24 cellular contexts compared by ENCODE assay signal in genomic region chr5:72835633-72836032, GRCh38. TPM values are rescaled to one million over a fixed set of nuclear protein-coding genes. Genes with fewer than 3 reads are reported as not detected.
DNase-seq lines count a peak whose midpoint lies in the region; ATAC-seq, FAIRE-seq and TF ChIP-seq lines count a peak whose summit lies in the region.
"Had no signal": no experiment of that assay in that cellular context is flagged by ENCODE, and none has a peak within 500 bp of the region (broad histone marks: within the 10 kb centered on the region; RNA-seq: fewer than 3 reads in every experiment).

No MANE protein-coding gene starts in this region.

- H3K4ac ChIP-seq in trophoblast cell (ENCODE audit: low read depth, low read length) = peak overlapping the region; percentile 78

- H3K9ac ChIP-seq in trophoblast cell (ENCODE audit: low read length) = no peak overlapping the region

- intact Hi-C loops in testis (cut with DNase I; ENCODE audit: low total_unique reads) = no loop called here

- no peak overlapping the region for H2BK12ac ChIP-seq in trophoblast cell (ENCODE audit: low read length)

- H2BK5ac ChIP-seq in trophoblast cell (ENCODE audit: low read depth, low read length, poor library complexity) = no peak overlapping the region

- no peak overlapping the region for H4K91ac ChIP-seq in trophoblast cell (ENCODE audit: low read depth, low read length)

- no peak overlapping the region for H2BK120ac ChIP-seq in trophoblast cell (ENCODE audit: insufficient read depth, low read length, poor library complexity)

- H3K23ac ChIP-seq in trophoblast cell (ENCODE audit: low read length) = no peak overlapping the region

- no peak for TF ChIP-seq POLR2A in A549 (IDR thresholded peaks at IDR 0.05; ENCODE audit: low read length)
- no peak for TF ChIP-seq POLR2A in H54 (IDR thresholded peaks at IDR 0.05; ENCODE audit: low read depth, low read length)
- no peak for TF ChIP-seq POLR2A in testis (IDR thresholded peaks at IDR 0.05)

- no peak for ATAC-seq in A549
- ATAC-seq: CD8-positive, alpha-beta T cell had no signal

- TF ChIP-seq CTCF in A549 (IDR thresholded peaks at IDR 0.05) (no peak), testis (IDR thresholded peaks at IDR 0.05) (no peak)

- no peaks in the 10 kb centered on the region for H3K27me3 ChIP-seq in trophoblast cell (ENCODE audit: insufficient read depth, low read length)
- H3K27me3 ChIP-seq in testis = no peaks in the 10 kb centered on the region
- H3K27me3 ChIP-seq: SJSA1 had no signal

- H4K12ac ChIP-seq in trophoblast cell (ENCODE audit: low read depth, low read length) = no peak overlapping the region

- H3K4me1 ChIP-seq in A549 (peaks cover 87% of the 10 kb centered on the region), trophoblast cell (ENCODE audit: control insufficient read depth in 1 of 2, insufficient read depth in 2 of 2, low read length in 2 of 2) (peaks cover 0 to 2% of the 10 kb centered on the region in 2 experiments), testis (no peaks in the 10 kb centered on the region)
- H3K4me1 ChIP-seq: Caco-2 had no signal

- POLR2A ChIA-PET in A549 (lab: Yijun Ruan, JAX) = interaction anchor here (1.0 kb wide), 1 partner anchor 528 kb away, joined by 3 read pairs; no protein-coding TSS in a partner anchor

- FAIRE-seq in A549 (lab: Jason Lieb, UNC) = no peak
- peak; percentile 77 for FAIRE-seq in H54 (lab: Jason Lieb, UNC)
- FAIRE-seq: GM12891, GM19239 had no signal

- H3K36me3 ChIP-seq in trophoblast cell (ENCODE audit: control insufficient read depth in 1 of 2, insufficient read depth in 2 of 2, low read length in 2 of 2) = peaks cover 4 to 7% of the 10 kb centered on the region in 2 experiments
- H3K36me3 ChIP-seq in testis (ENCODE audit: low read depth, missing control alignments) = no peaks in the 10 kb centered on the region

- peak overlapping the region; percentile 63; the same call in 2 of the 3 replicates for H3K4me2 ChIP-seq in A549
- H3K4me2 ChIP-seq in trophoblast cell (ENCODE audit: low read length) = no peak overlapping the region

- H3K79me1 ChIP-seq in trophoblast cell (ENCODE audit: low read length) = no peaks in the 10 kb centered on the region

- no peak for TF ChIP-seq RAD21 in A549 (conservative IDR thresholded peaks at IDR 0.05 in 1 of 2, IDR thresholded peaks at IDR 0.05 in 1 of 2)

- no peak for TF ChIP-seq EP300 in A549 (IDR thresholded peaks at IDR 0.05)

- H3K27ac ChIP-seq in A549 = peak overlapping the region; percentile 18 to 26; a peak in 2 of 6 replicates
- H3K27ac ChIP-seq in trophoblast cell (ENCODE audit: low read depth, low read length) = no peak overlapping the region
- H3K27ac ChIP-seq in testis = no peak overlapping the region
- H3K27ac ChIP-seq: SJSA1 had no signal

- H3K18ac ChIP-seq in trophoblast cell (ENCODE audit: low read length) = peak overlapping the region; percentile 67

- H2AFZ ChIP-seq in trophoblast cell (ENCODE audit: insufficient read depth, low read length, poor library complexity) = no peak overlapping the region

- H4K8ac ChIP-seq in trophoblast cell (ENCODE audit: low read depth, low read length) = no peak overlapping the region

- CTCF ChIA-PET in A549 (lab: Yijun Ruan, JAX) = interaction anchor here (4.5 kb wide), 1 partner anchor 17 kb away, joined by 30 read pairs; the partner anchor contains the start of gene TNPO1

- DNase-seq in A549 (ENCODE audit: low read depth in 1 of 2, low spot score in 1 of 2) = no peak
- DNase-seq in H54 (ENCODE audit: insufficient read length, low spot score) = no peak
- peak; percentile 75 for DNase-seq in amniotic epithelial cell (ENCODE audit: low read depth)
- DNase-seq in trophoblast cell = peak in 1 of 2 donors; percentile 63
- DNase-seq in testis = no peak
- DNase-seq in stimulated activated CD4-positive, alpha-beta T cell treated with anti-CD3 and anti-CD28 coated beads, Interleukin-1b, Interleukin-23, amount 100 ng/mL, for 48 hours = no peak
- DNase-seq in activated gamma-delta T cell (lab: John Stamatoyannopoulos, UW) = no peak
- DNase-seq: C1 segment of cervical spinal cord; Caco-2; CD8-positive, alpha-beta T cell; EL; H7; KG1; MM.1S; NCI-H1417; NCI-H1694; NCI-H2029 treated with DMSO at 0.1 percent for 48 hours; NCI-H446 treated with DMSO at 0.1 percent for 48 hours; NCI-H526; Right ventricle myocardium superior; RPMI8226 had no signal

- no peak overlapping the region for H3K4me3 ChIP-seq in A549
- H3K4me3 ChIP-seq in trophoblast cell (ENCODE audit: low read depth, low read length) = no peak overlapping the region
- no peak overlapping the region for H3K4me3 ChIP-seq in testis
- H3K4me3 ChIP-seq: SJSA1 had no signal

- H3K79me2 ChIP-seq in trophoblast cell (ENCODE audit: control insufficient read depth, insufficient read depth, low read length, poor library complexity) = peaks cover 8% of the 10 kb centered on the region

- H2AK5ac ChIP-seq in trophoblast cell (ENCODE audit: low read length) = no peak overlapping the region

- 81% methylated on average over 3 of the region's 3 CpGs for WGBS in A549 (ENCODE audit: missing lambda C conversion rate)
- no CpG with 5 or more reads among the region's 3 CpGs for WGBS in trophoblast cell (ENCODE audit: extremely low coverage, insufficient coverage, insufficient read length)
- WGBS in testis, 2 donors = 92 to 93% methylated on average over 3 of the region's 3 CpGs

- no peaks in the 10 kb centered on the region for H3K9me3 ChIP-seq in A549
- peaks cover 3% of the 10 kb centered on the region for H3K9me3 ChIP-seq in trophoblast cell (ENCODE audit: insufficient read depth, low read depth, low read length)
- no peaks in the 10 kb centered on the region for H3K9me3 ChIP-seq in testis
- H3K9me3 ChIP-seq: Caco-2, SJSA1 had no signal

- H3K14ac ChIP-seq in trophoblast cell (ENCODE audit: low read length) = no peak overlapping the region

TF ChIP-seq in A549, 52 proteins besides CTCF, POLR2A, EP300 and RAD21:
- TF ChIP-seq EHMT2 (IDR thresholded peaks at IDR 0.05; ENCODE audit: low read depth) = no peak
- TF ChIP-seq FOSB (CRISPR knock-in tag; IDR thresholded peaks at IDR 0.05) = no peak
- no peak for TF ChIP-seq FOXS1 (CRISPR knock-in tag; IDR thresholded peaks at IDR 0.05)
- no peak for TF ChIP-seq TFCP2L1 (CRISPR knock-in tag; IDR thresholded peaks at IDR 0.05)
- no peak for TF ChIP-seq JUN (IDR thresholded peaks at IDR 0.05)
- no peak for TF ChIP-seq GATA3 (IDR thresholded peaks at IDR 0.05; ENCODE audit: borderline replicate concordance)
- no peak for TF ChIP-seq BCL3 (IDR thresholded peaks at IDR 0.05)
- no peak for TF ChIP-seq NPAS2 (CRISPR knock-in tag; IDR thresholded peaks at IDR 0.05; ENCODE audit: borderline replicate concordance)

RNA-seq across cellular contexts. Expression of gene TNPO1, which starts 19.2 kb away (rescaled TPM):
- 286 and 350 TPM in 2 replicates for polyA plus RNA-seq in A549 (2011; rRNA removed)
- polyA plus RNA-seq in A549 (2012; cell fraction: cytosol; rRNA removed) = 53.6 and 55.5 TPM in 2 replicates
- polyA plus RNA-seq in A549 (2012; cell fraction: nucleus; rRNA removed) = 26.6 and 39.4 TPM in 2 replicates
- polyA plus RNA-seq in A549 (2017; fragmentation: RNase III; extraction: RNeasy Plus Mini Kit Qiagen cat#74134 plus additional on column Dnase treatment) = 199 to 253 TPM (median 231 TPM) in 3 replicates
- 355 and 454 TPM in 2 replicates for polyA minus RNA-seq in A549 (2011; rRNA and poly(A)+ RNA removed)
- 263 and 271 TPM in 2 replicates for polyA plus RNA-seq in trophoblast cell (2013)
- total RNA-seq in testis = 100 to 1,000 TPM; 120 to 132 TPM
- polyA plus RNA-seq in testis (ENCODE audit: insufficient read depth, low read depth, low replicate concordance) = 83.4 TPM

Comparison
In these comparisons a context has a peak if more than half of its experiments do, and no peak if none do; other contexts are left out.
1. H3K27ac ChIP-seq: peak in A549 (2 of 2); none in trophoblast cell (single experiment) and testis (0 of 2).